ENCODE assay signal across 8 cellular contexts in the genomic region with DNA sequence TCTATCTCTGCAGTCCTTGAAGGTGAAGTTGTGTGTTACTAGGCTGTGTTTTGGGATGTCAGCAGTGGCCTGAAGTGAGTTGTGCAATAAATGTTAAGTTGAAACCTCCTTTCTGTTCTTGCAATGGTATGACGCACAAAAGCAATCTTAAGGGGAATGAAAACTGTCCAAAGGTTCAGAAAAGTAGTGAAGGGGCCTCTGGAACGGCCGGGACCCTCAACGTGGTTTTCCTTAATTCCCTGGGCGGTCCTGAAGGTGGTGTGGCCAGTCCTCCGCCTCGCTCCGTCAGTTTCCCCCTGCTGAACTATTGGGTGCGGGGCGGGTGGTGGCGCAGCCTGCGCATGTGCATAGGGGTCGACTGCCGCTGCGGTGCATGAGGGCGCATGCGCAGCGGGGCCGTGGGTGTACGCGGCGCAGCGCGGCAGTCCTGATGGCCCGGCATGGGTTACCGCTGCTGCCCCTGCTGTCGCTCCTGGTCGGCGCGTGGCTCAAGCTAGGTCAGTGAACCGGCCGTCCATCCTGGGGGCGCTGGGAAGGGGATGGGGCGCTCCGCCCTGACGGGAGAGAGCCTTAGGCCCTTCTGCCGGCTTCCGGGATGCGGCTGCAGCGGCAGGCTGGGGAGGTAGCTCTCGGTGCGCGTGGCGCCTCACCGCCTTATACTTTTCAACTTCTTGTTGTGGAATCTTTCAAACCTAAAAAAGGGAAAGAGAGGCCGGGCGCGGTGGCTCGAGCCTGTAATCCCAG. TPM values are rescaled to one million over a fixed set of nuclear protein-coding genes. Genes with fewer than 3 reads are reported as not detected.
DNase-seq lines count a peak whose midpoint lies in the region; ATAC-seq and TF ChIP-seq lines count a peak whose summit lies in the region.

SUMF2 (plus strand) TSS at position 405 of the 744 bp plus-strand sequence; CDS start at position 431, 26 bp downstream.

- peaks cover 39% of the 10 kb centered on the region for H3K36me3 ChIP-seq in BE2C

- no peaks in the 10 kb centered on the region for H3K4me1 ChIP-seq in BE2C

- H3K27ac ChIP-seq in cingulate gyrus (ENCODE audit: low read depth, low read length) = peak within 1 kb of the TSS; percentile 81
- H3K27ac ChIP-seq in layer of hippocampus (ENCODE audit: low read depth, low read length) = peak within 1 kb of the TSS; percentile 83

- ATAC-seq in HG03432 (IDR thresholded peaks at IDR 0.05; ENCODE audit: unreplicated experiment) = peak; percentile 92

- peak; percentile 93 for DNase-seq in BE2C
- DNase-seq in NCI-H524 treated with DMSO at 0.1 percent for 48 hours (lab: John Stamatoyannopoulos, UW) = peak; percentile 42
- DNase-seq in activated CD4-positive, alpha-beta T cell treated with anti-CD3 and anti-CD28 coated beads for 4 hours = peak; percentile 89 to 92
- DNase-seq in stimulated activated CD4-positive, alpha-beta T cell treated with anti-CD3 and anti-CD28 coated beads, Interleukin-1b, Interleukin-23, amount 100 ng/mL, for 4 hours (ENCODE audit: low read depth in 2 of 2) = peak; percentile 88 to 89

- peak; percentile 95 for TF ChIP-seq POLR2A in GM19193 (IDR thresholded peaks at IDR 0.05; ENCODE audit: extremely low read depth, insufficient read depth, insufficient read length)

- peak; percentile 9; the same call in 1 of the 2 replicates for TF ChIP-seq CTCF in BE2C (IDR thresholded peaks at IDR 0.05; ENCODE audit: low read depth, low read length)

- H3K4me3 ChIP-seq in BE2C (ENCODE audit: low read depth, low read length) = peak within 1 kb of the TSS; percentile 93

- H3K27me3 ChIP-seq in BE2C = no peaks in the 10 kb centered on the region
- H3K27me3 ChIP-seq in layer of hippocampus (ENCODE audit: control insufficient read depth, insufficient read depth, low read length) = no peaks in the 10 kb centered on the region

- no peaks in the 10 kb centered on the region for H3K9me3 ChIP-seq in BE2C

RNA-seq across cellular contexts. Expression of gene SUMF2, which starts in this region (rescaled TPM):
- polyA plus RNA-seq in BE2C (2012; ENCODE audit: insufficient read depth, insufficient read length, low read depth) = 72.3 TPM

Comparison
In these comparisons a context has a peak if more than half of its experiments do, and no peak if none do; other contexts are left out.
1. Peak in every context shown above with its lines: DNase-seq, ATAC-seq, H3K4me3 ChIP-seq and H3K27ac ChIP-seq.
2. DNase-seq: peak in every context shown above with its lines; median percentile 93 in BE2C; 90 in activated CD4-positive, alpha-beta T cell treated with anti-CD3 and anti-CD28 coated beads for 4 hours; 88 in stimulated activated CD4-positive, alpha-beta T cell treated with anti-CD3 and anti-CD28 coated beads, Interleukin-1b, Interleukin-23, amount 100 ng/mL, for 4 hours; 42 in NCI-H524 treated with DMSO at 0.1 percent for 48 hours.